Comparison of ENCODE assay signal across 10 cellular contexts in genomic region chr1:110880708-110881374, GRCh38. TPM values are rescaled to one million over a fixed set of nuclear protein-coding genes. Genes with fewer than 3 reads are reported as not detected.
DNase-seq lines count a peak whose midpoint lies in the region; ATAC-seq, FAIRE-seq and TF ChIP-seq lines count a peak whose summit lies in the region.
"Had no signal": no experiment of that assay in that cellular context is flagged by ENCODE, and none has a peak within 500 bp of the region (broad histone marks: within the 10 kb centered on the region; RNA-seq: fewer than 3 reads in every experiment).

No MANE protein-coding gene starts in this region.

- no peak for TF ChIP-seq POLR2A in Peyer's patch (IDR thresholded peaks at IDR 0.05)
- TF ChIP-seq POLR2A in heart left ventricle (IDR thresholded peaks at IDR 0.05): no peak

- H3K4me3 Mint-ChIP-seq in type B pancreatic cell: no peak overlapping the region

- H3K27ac ChIP-seq in Peyer's patch (peak overlapping the region; percentile 29 to 78 (median 48)), pancreas (no peak overlapping the region), heart left ventricle (peak overlapping the region in 1 of 12 donors; percentile 79)

- ATAC-seq in pancreas: no peak
- no peak for ATAC-seq in heart left ventricle

- H3K36me3 Mint-ChIP-seq in type B pancreatic cell: no peaks in the 10 kb centered on the region

- H3K9me3 Mint-ChIP-seq in type B pancreatic cell: no peaks in the 10 kb centered on the region

- DNase-seq in activated effector memory CD4-positive, alpha-beta T cell treated with anti-CD3 and anti-CD28 coated beads, Interleukin-2, amount 50 U/mL, for 16 hours: peak; percentile 76
- no peak for DNase-seq in activated effector memory CD4-positive, alpha-beta T cell treated with Interleukin-2 at 50 U/mL for 16 hours
- DNase-seq in Peyer's patch: no peak
- DNase-seq in astrocyte of the hippocampus (ENCODE audit: low read depth, low spot score): peak; percentile 2
- no peak for DNase-seq in type B pancreatic cell (ENCODE audit: extremely low spot score, unreplicated experiment)
- no peak for DNase-seq in pancreas
- DNase-seq in medulla oblongata (ENCODE audit: extremely low spot score): no peak
- no peak for DNase-seq in heart left ventricle
- DNase-seq: NCI-H2171 treated with DMSO at 0.1 percent for 48 hours had no signal

- H3K4me1 ChIP-seq in Peyer's patch (peaks cover 0 to 14% (median 5%) of the 10 kb centered on the region in 4 donors), pancreas (no peaks in the 10 kb centered on the region), heart left ventricle (peaks cover 0 to 82% (median 0%) of the 10 kb centered on the region in 12 donors)

- H3K27me3 ChIP-seq in Peyer's patch: no peaks in the 10 kb centered on the region
- no peaks in the 10 kb centered on the region for H3K27me3 ChIP-seq in pancreas
- no peaks in the 10 kb centered on the region for H3K27me3 ChIP-seq in heart left ventricle
- H3K27me3 ChIP-seq: adrenal gland had no signal

- H3K36me3 ChIP-seq in Peyer's patch: no peaks in the 10 kb centered on the region
- no peaks in the 10 kb centered on the region for H3K36me3 ChIP-seq in pancreas
- peaks cover 0 to 4% (median 0%) of the 10 kb centered on the region in 9 donors for H3K36me3 ChIP-seq in heart left ventricle
- H3K36me3 ChIP-seq: adrenal gland had no signal

- TF ChIP-seq CTCF in Peyer's patch (IDR thresholded peaks at IDR 0.05) (no peak), type B pancreatic cell (conservative IDR thresholded peaks at IDR 0.05) (no peak), pancreas (IDR thresholded peaks at IDR 0.05) (no peak), heart left ventricle (IDR thresholded peaks at IDR 0.05) (no peak)

- peak overlapping the region; percentile 1 for H3K27ac Mint-ChIP-seq in type B pancreatic cell

- intact Hi-C loops in pancreas (cut with DNase I) (no loop called here), heart left ventricle (cut with DNase I) (no loop called here)

- H3K9me3 ChIP-seq in Peyer's patch (no peaks in the 10 kb centered on the region), pancreas (no peaks in the 10 kb centered on the region), heart left ventricle (no peaks in the 10 kb centered on the region)
- H3K9me3 ChIP-seq: adrenal gland had no signal

- H3K4me1 Mint-ChIP-seq in type B pancreatic cell (ENCODE audit: unreplicated experiment): no peaks in the 10 kb centered on the region

- WGBS in pancreas, 2 donors: 65 to 90% methylated on average over 2 of the region's 2 CpGs
- WGBS in heart left ventricle, 4 donors: 53 to 69% (median 62%) methylated on average over 2 of the region's 2 CpGs

- FAIRE-seq in pancreas (lab: Jason Lieb, UNC): no peak

- peaks cover 6% of the 10 kb centered on the region for H3K27me3 Mint-ChIP-seq in type B pancreatic cell

- H3K4me3 ChIP-seq in Peyer's patch (no peak overlapping the region), pancreas (no peak overlapping the region), heart left ventricle (peak overlapping the region in 1 of 12 donors; percentile 22)
- H3K4me3 ChIP-seq: adrenal gland had no signal

RNA-seq across cellular contexts. Expression of gene CD53, which starts 7.9 kb away (rescaled TPM):
- total RNA-seq in Peyer's patch (100 to 1,000 TPM in 1 of 4 donors, 10 to 100 TPM in 2, 1 to 10 TPM in 1; 6.9 to 166 (median 33.3) TPM), type B pancreatic cell (ENCODE audit: low replicate concordance) (not detected in 2 replicates), pancreas (10 to 100 TPM in 2 of 6 donors, 1 to 10 TPM in 4; 1.6 to 34.2 (median 6.4) TPM), heart left ventricle (100 to 1,000 TPM in 1 of 9 donors, 10 to 100 TPM in 2, 1 to 10 TPM in 6; 4.4 to 101 (median 8.0) TPM)
- polyA plus RNA-seq in pancreas (1 to 10 TPM; 2.4 to 4.2 TPM), heart left ventricle (10 to 100 TPM in 1 of 2 donors, 1 to 10 TPM in 1; 3.7 to 12.1 TPM)

Comparison
In these comparisons a context has a peak if more than half of its experiments do, and no peak if none do; other contexts are left out.
1. DNase-seq: peak in activated effector memory CD4-positive, alpha-beta T cell treated with anti-CD3 and anti-CD28 coated beads, Interleukin-2, amount 50 U/mL, for 16 hours (single experiment) and astrocyte of the hippocampus (single experiment); none in activated effector memory CD4-positive, alpha-beta T cell treated with Interleukin-2 at 50 U/mL for 16 hours (single experiment), Peyer's patch (0 of 3), type B pancreatic cell (single experiment), pancreas (0 of 6), medulla oblongata (single experiment) and heart left ventricle (0 of 5).
2. H3K27ac ChIP-seq: peak in Peyer's patch (4 of 4); none in pancreas (0 of 4).